ENCODE assay signal across 1 cellular context in the genomic region with DNA sequence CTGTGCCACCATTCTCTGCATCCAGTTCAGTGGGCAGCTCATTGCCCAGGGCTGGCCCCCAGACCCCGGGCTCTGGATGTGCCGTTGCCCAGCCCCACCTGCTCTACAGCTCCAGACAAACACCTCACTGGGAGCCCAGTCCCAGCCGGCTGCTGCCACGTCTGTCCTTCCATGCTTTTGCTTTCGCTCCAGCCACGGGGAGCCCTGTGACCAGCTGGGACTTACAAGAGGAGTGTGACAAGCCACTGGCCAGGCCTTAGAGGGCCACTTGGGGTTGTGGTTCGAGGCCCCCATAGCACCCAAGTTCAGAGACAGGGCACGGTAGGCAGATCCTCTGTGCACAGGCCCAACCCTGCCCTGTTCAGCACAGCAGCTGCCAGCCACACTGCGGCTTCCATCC.
A peak's percentile ranks its signal among the peaks of the same experiment; 100 is the strongest.
TF ChIP-seq lines count a peak whose summit lies in the region.

No MANE protein-coding gene starts in this region.

TF ChIP-seq in WTC11, 78 proteins besides CTCF, POLR2A, EP300 and RAD21 (continued from another document):
- TF ChIP-seq, protein P1, sequence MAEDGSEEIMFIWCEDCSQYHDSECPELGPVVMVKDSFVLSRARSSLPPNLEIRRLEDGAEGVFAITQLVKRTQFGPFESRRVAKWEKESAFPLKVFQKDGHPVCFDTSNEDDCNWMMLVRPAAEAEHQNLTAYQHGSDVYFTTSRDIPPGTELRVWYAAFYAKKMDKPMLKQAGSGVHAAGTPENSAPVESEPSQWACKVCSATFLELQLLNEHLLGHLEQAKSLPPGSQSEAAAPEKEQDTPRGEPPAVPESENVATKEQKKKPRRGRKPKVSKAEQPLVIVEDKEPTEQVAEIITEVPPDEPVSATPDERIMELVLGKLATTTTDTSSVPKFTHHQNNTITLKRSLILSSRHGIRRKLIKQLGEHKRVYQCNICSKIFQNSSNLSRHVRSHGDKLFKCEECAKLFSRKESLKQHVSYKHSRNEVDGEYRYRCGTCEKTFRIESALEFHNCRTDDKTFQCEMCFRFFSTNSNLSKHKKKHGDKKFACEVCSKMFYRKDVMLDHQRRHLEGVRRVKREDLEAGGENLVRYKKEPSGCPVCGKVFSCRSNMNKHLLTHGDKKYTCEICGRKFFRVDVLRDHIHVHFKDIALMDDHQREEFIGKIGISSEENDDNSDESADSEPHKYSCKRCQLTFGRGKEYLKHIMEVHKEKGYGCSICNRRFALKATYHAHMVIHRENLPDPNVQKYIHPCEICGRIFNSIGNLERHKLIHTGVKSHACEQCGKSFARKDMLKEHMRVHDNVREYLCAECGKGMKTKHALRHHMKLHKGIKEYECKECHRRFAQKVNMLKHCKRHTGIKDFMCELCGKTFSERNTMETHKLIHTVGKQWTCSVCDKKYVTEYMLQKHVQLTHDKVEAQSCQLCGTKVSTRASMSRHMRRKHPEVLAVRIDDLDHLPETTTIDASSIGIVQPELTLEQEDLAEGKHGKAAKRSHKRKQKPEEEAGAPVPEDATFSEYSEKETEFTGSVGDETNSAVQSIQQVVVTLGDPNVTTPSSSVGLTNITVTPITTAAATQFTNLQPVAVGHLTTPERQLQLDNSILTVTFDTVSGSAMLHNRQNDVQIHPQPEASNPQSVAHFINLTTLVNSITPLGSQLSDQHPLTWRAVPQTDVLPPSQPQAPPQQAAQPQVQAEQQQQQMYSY (CRISPR knock-in tag; IDR thresholded peaks at IDR 0.05): peak; percentile 37
TF ChIP-seq in WTC11: peak in this region for 2.
